In genomic region chr4:10736895-10737294, GRCh38 we compare ENCODE assay signal across 22 cellular contexts. TPM values are rescaled to one million over a fixed set of nuclear protein-coding genes. Genes with fewer than 3 reads are reported as not detected.
"Had no signal": no experiment of that assay in that cellular context is flagged by ENCODE, and none has a peak within 500 bp of the region (broad histone marks: within the 10 kb centered on the region; RNA-seq: fewer than 3 reads in every experiment).

No MANE protein-coding gene starts in this region.

- H3K4me3 Mint-ChIP-seq: activated CD4-positive, alpha-beta T cell treated with anti-CD3 and anti-CD28 coated beads, Interleukin-2, amount 10 ng/mL, durations not matched to agents 7 days and 5 days; activated CD8-positive, alpha-beta T cell treated with anti-CD3 and anti-CD28 coated beads, Interleukin-2, amount 10 ng/mL, durations not matched to agents 7 days and 5 days; natural killer cell; T-helper 17 cell had no signal

- H3K9me3 ChIP-seq: colonic mucosa, esophagus squamous epithelium, gastroesophageal sphincter, sigmoid colon, thyroid gland had no signal

- H3K4me3 ChIP-seq: colonic mucosa, dorsolateral prefrontal cortex, esophagus squamous epithelium, gastroesophageal sphincter, sigmoid colon, thyroid gland had no signal

- H3K27me3 Mint-ChIP-seq: T-helper 17 cell had no signal

- H3K36me3 Mint-ChIP-seq: natural killer cell had no signal

- DNase-seq: activated CD4-positive, alpha-beta T cell treated with anti-CD3 and anti-CD28 coated beads, Interleukin-2, amount 10 ng/mL, durations not matched to agents 7 days and 5 days; activated CD8-positive, alpha-beta T cell treated with anti-CD3 and anti-CD28 coated beads, Interleukin-2, amount 10 ng/mL, durations not matched to agents 7 days and 5 days; activated T-cell treated with anti-CD3 and anti-CD28 coated beads, Interleukin-2, amount 50 U/mL, for 1 hour; colonic mucosa; dorsolateral prefrontal cortex; esophagus squamous epithelium; head of caudate nucleus; hypothalamus; left ventricle myocardium superior; midbrain; natural killer cell; sigmoid colon; stimulated activated CD4-positive, alpha-beta T cell treated with anti-CD3 and anti-CD28 coated beads, Interleukin-4, amount 100 ng/mL, for 1 hour; stimulated activated naive CD4-positive, alpha-beta T cell treated with Interleukin-2 at 50 U/mL for 16 hours; substantia nigra; T-helper 17 cell; thyroid gland had no signal

- ATAC-seq: activated CD8-positive, alpha-beta T cell treated with anti-CD3 and anti-CD28 coated beads, Interleukin-2, amount 10 ng/mL, durations not matched to agents 7 days and 5 days; gastroesophageal sphincter; left ventricle myocardium superior; natural killer cell; T-helper 17 cell had no signal

- H3K4me1 Mint-ChIP-seq: T-helper 17 cell had no signal

- H3K9me3 Mint-ChIP-seq: natural killer cell had no signal

- H3K4me1 ChIP-seq: colonic mucosa, esophagus squamous epithelium, gastroesophageal sphincter, sigmoid colon, thyroid gland had no signal

- H3K36me3 ChIP-seq: colonic mucosa, esophagus squamous epithelium, gastroesophageal sphincter, sigmoid colon, thyroid gland had no signal

- H3K27ac ChIP-seq: colonic mucosa, dorsolateral prefrontal cortex, esophagus squamous epithelium, gastroesophageal sphincter, sigmoid colon, thyroid gland had no signal

- H3K27ac Mint-ChIP-seq: activated CD4-positive, alpha-beta T cell treated with anti-CD3 and anti-CD28 coated beads, Interleukin-2, amount 10 ng/mL, durations not matched to agents 7 days and 5 days; activated CD8-positive, alpha-beta T cell treated with anti-CD3 and anti-CD28 coated beads, Interleukin-2, amount 10 ng/mL, durations not matched to agents 7 days and 5 days; activated naive CD4-positive, alpha-beta T cell treated with anti-CD3 and anti-CD28 coated beads, Interleukin-2, amount 50 U/mL, for 72 hours; natural killer cell; T-helper 17 cell had no signal

- H3K27me3 ChIP-seq: colonic mucosa, esophagus squamous epithelium, gastroesophageal sphincter, sigmoid colon, thyroid gland had no signal

RNA-seq across cellular contexts. Expression of gene CLNK, which starts 52.3 kb away (rescaled TPM):
- total RNA-seq: activated CD4-positive, alpha-beta T cell treated with anti-CD3 and anti-CD28 coated beads, Interleukin-2, amount 10 ng/mL, durations not matched to agents 7 days and 5 days; activated CD8-positive, alpha-beta T cell treated with anti-CD3 and anti-CD28 coated beads, Interleukin-2, amount 10 ng/mL, durations not matched to agents 7 days and 5 days; bronchial epithelial cell; left ventricle myocardium superior; osteoblast; renal cortical epithelial cell; sigmoid colon; thyroid gland had no signal
